8 cellular contexts compared by ENCODE assay signal in genomic region chr4:10117424-10118354, GRCh38. TPM values are rescaled to one million over a fixed set of nuclear protein-coding genes. Genes with fewer than 3 reads are reported as not detected.
DNase-seq lines count a peak whose midpoint lies in the region; ATAC-seq, FAIRE-seq and TF ChIP-seq lines count a peak whose summit lies in the region.

No MANE protein-coding gene starts in this region.

- H3K36me3 ChIP-seq in HUES48 (ENCODE audit: control insufficient read depth, insufficient read depth, low read length) (peaks cover 31% of the 10 kb centered on the region), fibroblast of lung (ENCODE audit: control insufficient read depth, insufficient read depth, low read length) (peaks cover 24% of the 10 kb centered on the region), pancreas (peaks cover 0 to 13% (median 3%) of the 10 kb centered on the region in 3 donors)

- no peaks in the 10 kb centered on the region for H3K27me3 Mint-ChIP-seq in activated CD8-positive, alpha-beta T cell treated with anti-CD3 and anti-CD28 coated beads for 36 hours

- H4K20me1 ChIP-seq in fibroblast of lung (ENCODE audit: control insufficient read depth, extremely low read depth, insufficient read depth, low read length): no peaks in the 10 kb centered on the region

- peak overlapping the region; percentile 97 for H3K4me2 ChIP-seq in fibroblast of lung (ENCODE audit: extremely low read depth, insufficient read depth, low read length)

- H3K27me3 ChIP-seq in HUES48 (ENCODE audit: control insufficient read depth, insufficient read depth, low read length) (no peaks in the 10 kb centered on the region), fibroblast of lung (ENCODE audit: control insufficient read depth, insufficient read depth, low read length) (no peaks in the 10 kb centered on the region), pancreas (no peaks in the 10 kb centered on the region)

- peaks cover 36% of the 10 kb centered on the region for H3K36me3 Mint-ChIP-seq in activated CD8-positive, alpha-beta T cell treated with anti-CD3 and anti-CD28 coated beads for 36 hours (ENCODE audit: low read depth)

- peak overlapping the region; percentile 98 for H3K27ac Mint-ChIP-seq in activated CD8-positive, alpha-beta T cell treated with anti-CD3 and anti-CD28 coated beads for 36 hours

- H3K9me3 Mint-ChIP-seq in activated CD8-positive, alpha-beta T cell treated with anti-CD3 and anti-CD28 coated beads for 36 hours: no peaks in the 10 kb centered on the region

- CTCF ChIA-PET in activated CD8-positive, alpha-beta T cell treated with anti-CD3 and anti-CD28 coated beads for 36 hours (lab: Charles Lee): interaction anchor here (0.8 to 2.4 kb wide), 15 partner anchors 8 to 429 kb away, joined by 3 to 16 read pairs (median 4); partner anchors contain the start of gene ZNF518B

- H3K4me3 ChIP-seq in GM12875 (ENCODE audit: low read depth, low read length) (peak overlapping the region; percentile 72), HUES48 (ENCODE audit: low read depth, low read length) (peak overlapping the region; percentile 70), fibroblast of lung (replicated peaks in 1 of 4; ENCODE audit: control extremely low read depth in 1 of 4, insufficient read depth in 1 of 4, low read depth in 3 of 4, low read length in 4 of 4) (peak overlapping the region; percentile 62 to 89 (median 72)), pancreas (peak overlapping the region; percentile 23 to 82 (median 50))

- no peak overlapping the region for H2AFZ ChIP-seq in fibroblast of lung (ENCODE audit: low read length)

- WGBS in pancreas, 2 donors: 53 to 57% methylated on average over 22 of the region's 22 CpGs

- H3K4me1 Mint-ChIP-seq in activated CD8-positive, alpha-beta T cell treated with anti-CD3 and anti-CD28 coated beads for 36 hours (ENCODE audit: low read depth): peaks cover 65% of the 10 kb centered on the region

- peaks cover 51% of the 10 kb centered on the region for H3K4me1 ChIP-seq in HUES48 (ENCODE audit: control insufficient read depth, insufficient read depth, low read length)
- peaks cover 7% of the 10 kb centered on the region for H3K4me1 ChIP-seq in fibroblast of lung (ENCODE audit: control insufficient read depth, extremely low read depth, insufficient read depth, low read length)
- H3K4me1 ChIP-seq in pancreas: peaks cover 5 to 11% (median 6%) of the 10 kb centered on the region in 3 donors

- FAIRE-seq in pancreas (lab: Jason Lieb, UNC): no peak

- POLR2A ChIA-PET in activated CD8-positive, alpha-beta T cell treated with anti-CD3 and anti-CD28 coated beads for 36 hours (lab: Charles Lee): interaction anchor here (1.0 to 24.9 kb wide), 14 partner anchors 9 to 339 kb away, joined by 3 to 403 read pairs (median 6); partner anchors contain the start of gene ZNF518B

- intact Hi-C loops in activated CD8-positive, alpha-beta T cell treated with anti-CD3 and anti-CD28 coated beads for 36 hours (cut with micrococcal nuclease): no loop called here
- intact Hi-C loops in pancreas (cut with DNase I): no loop called here

- peak overlapping the region; percentile 84 for H3K4me3 Mint-ChIP-seq in activated CD8-positive, alpha-beta T cell treated with anti-CD3 and anti-CD28 coated beads for 36 hours

- H3K9me3 ChIP-seq in HUES48 (ENCODE audit: control insufficient read depth, insufficient read depth, low read length) (no peaks in the 10 kb centered on the region), fibroblast of lung (ENCODE audit: control insufficient read depth, insufficient read depth, low read depth, low read length) (no peaks in the 10 kb centered on the region), pancreas (no peaks in the 10 kb centered on the region)

- peak; percentile 8 for ATAC-seq in activated CD8-positive, alpha-beta T cell treated with anti-CD3 and anti-CD28 coated beads for 36 hours
- no peak for ATAC-seq in pancreas

- peak; percentile 76 for DNase-seq in activated CD8-positive, alpha-beta T cell treated with anti-CD3 and anti-CD28 coated beads for 36 hours
- DNase-seq in fibroblast of lung (ENCODE audit: low read depth in 2 of 2): peak; percentile 52 to 67
- no peak for DNase-seq in pancreas
- DNase-seq in HuH-7.5 (ENCODE audit: low spot score): no peak
- DNase-seq in NCI-H524 treated with DMSO at 0.1 percent for 48 hours (lab: John Stamatoyannopoulos, UW): no peak
- no peak for DNase-seq in HuH-7 (ENCODE audit: low spot score)

- TF ChIP-seq CTCF in GM12875 (IDR thresholded peaks at IDR 0.05; ENCODE audit: borderline replicate concordance, insufficient read depth, low read depth, low read length) (no peak), fibroblast of lung (conservative IDR thresholded peaks at IDR 0.05 in 1 of 2, IDR thresholded peaks at IDR 0.05 in 1 of 2; ENCODE audit: low read depth in 1 of 2, low read length in 2 of 2) (no peak), pancreas (IDR thresholded peaks at IDR 0.05) (no peak)
- TF ChIP-seq CTCF in activated CD8-positive, alpha-beta T cell treated with anti-CD3 and anti-CD28 coated beads for 36 hours (IDR thresholded peaks at IDR 0.05): no peak

- H3K9ac ChIP-seq in HUES48 (ENCODE audit: low read depth, low read length) (peak overlapping the region; percentile 94), fibroblast of lung (ENCODE audit: insufficient read depth, low read length) (peak overlapping the region; percentile 83)

- peaks cover 36% of the 10 kb centered on the region for H3K79me2 ChIP-seq in fibroblast of lung (ENCODE audit: control insufficient read depth, insufficient read depth, low read length)

- H3K27ac ChIP-seq in HUES48 (ENCODE audit: low read depth, low read length) (peak overlapping the region; percentile 92), fibroblast of lung (ENCODE audit: insufficient read depth, low read length) (peak overlapping the region; percentile 89), pancreas (peak overlapping the region; percentile 80 to 95 (median 89))

RNA-seq across cellular contexts. Expression of gene WDR1, which starts 1.1 kb away (rescaled TPM):
- 100 to 1,000 TPM; 390 to 393 TPM for total RNA-seq in activated CD8-positive, alpha-beta T cell treated with anti-CD3 and anti-CD28 coated beads for 36 hours
- total RNA-seq in fibroblast of lung (265 and 331 TPM in 2 replicates), pancreas (100 to 1,000 TPM in 1 of 6 donors, 10 to 100 TPM in 5; 56.8 to 102 (median 62.9) TPM)
- polyA plus RNA-seq in fibroblast of lung (720 and 751 TPM in 2 replicates), pancreas (10 to 100 TPM; 30.0 to 43.3 TPM)
- polyA plus RNA-seq in fibroblast of lung (2012): 657 and 688 TPM in 2 replicates
- 995 and 1,193 TPM in 2 replicates for polyA minus RNA-seq in fibroblast of lung (ENCODE audit: low replicate concordance)

Comparison
In these comparisons a context has a peak if more than half of its experiments do, and no peak if none do; other contexts are left out.
1. DNase-seq: peak in activated CD8-positive, alpha-beta T cell treated with anti-CD3 and anti-CD28 coated beads for 36 hours (single experiment) and fibroblast of lung (2 of 2); none in pancreas (0 of 6), HuH-7.5 (single experiment), NCI-H524 treated with DMSO at 0.1 percent for 48 hours (single experiment) and HuH-7 (single experiment).
2. Peak in every context shown above with its lines, with median percentiles within 50 percentile points of each other: H3K4me3 ChIP-seq and H3K27ac ChIP-seq.